In the genomic region with DNA sequence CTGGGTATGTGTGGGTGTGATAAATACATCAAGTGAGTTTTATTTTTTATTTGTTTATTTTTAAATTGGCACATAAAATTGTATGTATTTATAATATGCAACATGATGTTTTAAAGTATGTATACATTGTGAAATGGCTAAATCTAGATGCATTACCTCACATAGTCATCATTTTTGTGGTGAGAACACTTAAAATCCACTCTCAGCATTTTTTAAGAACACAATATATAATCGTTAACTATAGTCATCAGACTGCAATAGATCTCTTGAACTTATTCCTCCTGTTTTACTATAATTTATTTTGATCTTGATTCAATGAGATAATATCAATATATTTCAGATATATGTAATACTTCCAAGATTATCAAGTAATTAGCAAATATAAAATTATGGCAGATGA, we compare ENCODE assay signal across 22 cellular contexts.
"Had no signal": no experiment of that assay in that cellular context is flagged by ENCODE, and none has a peak within 500 bp of the region (broad histone marks: within the 10 kb centered on the region; RNA-seq: fewer than 3 reads in every experiment).

No MANE protein-coding gene starts in this region.

- H3K9me3 ChIP-seq: esophagus muscularis mucosa, gastroesophageal sphincter, heart left ventricle, left lung, lower lobe of right lung, mucosa of descending colon had no signal

- DNase-seq: dermis blood vessel endothelial cell; dorsolateral prefrontal cortex; effector CD4-positive, alpha-beta T cell; effector memory CD4-positive, alpha-beta T cell; foreskin keratinocyte; heart left ventricle; hypothalamus; immature natural killer cell; islet precursor cell; left cardiac atrium; left lung; left ventricle myocardium superior; lower lobe of right lung; mesenchymal stem cell; mucosa of descending colon had no signal

- ATAC-seq: foreskin keratinocyte, gastroesophageal sphincter, heart left ventricle, left cardiac atrium, left lung, left ventricle myocardium superior, lower lobe of right lung, mucosa of descending colon had no signal

- H3K4me2 ChIP-seq: hepatocyte had no signal

- H3K27me3 ChIP-seq: dorsolateral prefrontal cortex, esophagus muscularis mucosa, gastroesophageal sphincter, heart left ventricle, hepatocyte, left lung had no signal

- H3K4me3 ChIP-seq: coronary artery, dorsolateral prefrontal cortex, esophagus muscularis mucosa, gastroesophageal sphincter, heart left ventricle, hepatocyte, left lung, lower lobe of right lung, mucosa of descending colon had no signal

- H3K4me1 ChIP-seq: foreskin keratinocyte, left lung, lower lobe of right lung had no signal

- FAIRE-seq: colon, endothelial cell of umbilical vein, frontal cortex had no signal

- H3K36me3 ChIP-seq: esophagus muscularis mucosa, gastroesophageal sphincter, heart left ventricle, left lung, lower lobe of right lung had no signal

- H3K27ac ChIP-seq: coronary artery, dorsolateral prefrontal cortex, esophagus muscularis mucosa, foreskin keratinocyte, gastroesophageal sphincter, heart left ventricle, hepatocyte, left lung, lower lobe of right lung had no signal
